11 cellular contexts compared by ENCODE assay signal in the genomic region with DNA sequence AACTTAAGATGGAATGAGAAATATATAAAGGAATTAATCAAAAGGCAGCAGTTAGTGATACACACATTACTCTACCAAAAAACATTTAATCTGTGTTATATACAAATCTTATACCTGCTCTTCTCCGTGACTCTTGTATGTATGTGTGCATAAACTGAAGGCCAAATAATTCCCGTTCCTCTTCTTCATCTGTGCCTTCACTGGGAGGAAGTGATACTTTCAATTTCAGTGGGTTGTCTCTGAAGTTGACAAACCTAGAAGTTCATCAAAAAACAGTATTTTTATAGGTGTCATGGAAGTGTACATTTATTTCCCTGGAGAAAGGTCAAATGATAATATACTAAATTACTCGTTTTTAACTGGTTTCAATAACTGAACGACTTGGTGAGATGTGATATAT. TPM values are rescaled to one million over a fixed set of nuclear protein-coding genes. Genes with fewer than 3 reads are reported as not detected.
A peak's percentile ranks its signal among the peaks of the same experiment; 100 is the strongest.
DNase-seq lines count a peak whose midpoint lies in the region; ATAC-seq and TF ChIP-seq lines count a peak whose summit lies in the region.
"Had no signal": no experiment of that assay in that cellular context is flagged by ENCODE, and none has a peak within 500 bp of the region (broad histone marks: within the 10 kb centered on the region; RNA-seq: fewer than 3 reads in every experiment).

No MANE protein-coding gene starts in this region.

- no peak overlapping the region for H3K4me3 ChIP-seq in left lung
- no peak overlapping the region for H3K4me3 ChIP-seq in esophagus muscularis mucosa
- H3K4me3 ChIP-seq: SJSA1 had no signal

- WGBS in esophagus muscularis mucosa = 84% methylated on average over 4 of the region's 4 CpGs

- H3K36me3 Mint-ChIP-seq in activated naive CD8-positive, alpha-beta T cell treated with anti-CD3 and anti-CD28 coated beads, Interleukin-2, amount 50 U/mL, for 24 hours (ENCODE audit: low read depth) = peaks cover 10% of the 10 kb centered on the region

- no peaks in the 10 kb centered on the region for H3K9me3 Mint-ChIP-seq in activated naive CD8-positive, alpha-beta T cell treated with anti-CD3 and anti-CD28 coated beads, Interleukin-2, amount 50 U/mL, for 24 hours

- DNase-seq in GM20000 (ENCODE audit: low spot score) = peak; percentile 20
- no peak for DNase-seq in activated naive CD8-positive, alpha-beta T cell treated with anti-CD3 and anti-CD28 coated beads, Interleukin-2, amount 50 U/mL, for 24 hours
- no peak for DNase-seq in HUDEP-2 (lab: John Stamatoyannopoulos, UW; ENCODE audit: unreplicated experiment in 76 of 76)
- no peak for DNase-seq in left lung
- no peak for DNase-seq in esophagus muscularis mucosa (ENCODE audit: extremely low spot score)
- DNase-seq: NCI-H2029 had no signal

- H3K4me1 ChIP-seq in left lung (no peaks in the 10 kb centered on the region), esophagus muscularis mucosa (no peaks in the 10 kb centered on the region)
- H3K4me1 ChIP-seq: SJSA1 had no signal

- TF ChIP-seq CTCF in GM20000 (IDR thresholded peaks at IDR 0.05; ENCODE audit: extremely low read depth, missing control alignments) (no peak), left lung (IDR thresholded peaks at IDR 0.05) (no peak), esophagus muscularis mucosa (IDR thresholded peaks at IDR 0.05) (no peak)

- intact Hi-C loops in left lung (cut with DNase I) (no loop called here), esophagus muscularis mucosa (cut with DNase I) (no loop called here)

- ATAC-seq in GM18517 (IDR thresholded peaks at IDR 0.05; ENCODE audit: unreplicated experiment) (peak; percentile 72), HG03108 (IDR thresholded peaks at IDR 0.05; ENCODE audit: unreplicated experiment) (peak; percentile 69), left lung (no peak), HG03469 (IDR thresholded peaks at IDR 0.05; ENCODE audit: unreplicated experiment) (no peak)
- ATAC-seq in activated naive CD8-positive, alpha-beta T cell treated with anti-CD3 and anti-CD28 coated beads, Interleukin-2, amount 50 U/mL, for 24 hours = peak; percentile 49

- H3K27me3 ChIP-seq in left lung (no peaks in the 10 kb centered on the region), esophagus muscularis mucosa (no peaks in the 10 kb centered on the region)
- H3K27me3 ChIP-seq: SJSA1 had no signal

- peaks cover 8% of the 10 kb centered on the region for H3K4me1 Mint-ChIP-seq in activated naive CD8-positive, alpha-beta T cell treated with anti-CD3 and anti-CD28 coated beads, Interleukin-2, amount 50 U/mL, for 24 hours

- H3K27me3 Mint-ChIP-seq in activated naive CD8-positive, alpha-beta T cell treated with anti-CD3 and anti-CD28 coated beads, Interleukin-2, amount 50 U/mL, for 24 hours = no peaks in the 10 kb centered on the region

- TF ChIP-seq EP300 in esophagus muscularis mucosa (IDR thresholded peaks at IDR 0.05) = no peak

- H3K4me3 Mint-ChIP-seq in activated naive CD8-positive, alpha-beta T cell treated with anti-CD3 and anti-CD28 coated beads, Interleukin-2, amount 50 U/mL, for 24 hours = no peak overlapping the region

- no peak overlapping the region for H3K27ac ChIP-seq in left lung
- H3K27ac ChIP-seq in esophagus muscularis mucosa (replicated peaks in 1 of 4) = no peak overlapping the region
- H3K27ac ChIP-seq: epithelial cell of prostate, SJSA1 had no signal

- no peak for TF ChIP-seq POLR2A in esophagus muscularis mucosa (IDR thresholded peaks at IDR 0.05; ENCODE audit: low read depth)

- peak overlapping the region; percentile 0 for H3K27ac Mint-ChIP-seq in activated naive CD8-positive, alpha-beta T cell treated with anti-CD3 and anti-CD28 coated beads, Interleukin-2, amount 50 U/mL, for 24 hours

- no peaks in the 10 kb centered on the region for H3K9me3 ChIP-seq in left lung
- H3K9me3 ChIP-seq in esophagus muscularis mucosa = no peaks in the 10 kb centered on the region
- H3K9me3 ChIP-seq: SJSA1 had no signal

- peaks cover 0 to 27% of the 10 kb centered on the region in 2 donors for H3K36me3 ChIP-seq in left lung
- H3K36me3 ChIP-seq in esophagus muscularis mucosa = peaks cover 12 to 41% (median 26%) of the 10 kb centered on the region in 4 donors

RNA-seq across cellular contexts. Expression of a gene that starts 19.3 kb away (rescaled TPM):
- total RNA-seq in left lung = 10 to 100 TPM in 1 of 2 donors, 1 to 10 TPM in 1; 8.9 to 13.9 TPM
- 10 to 100 TPM in 2 of 4 donors, 1 to 10 TPM in 2; 6.2 to 25.7 (median 9.3) TPM for total RNA-seq in esophagus muscularis mucosa

RNA-seq across cellular contexts. Expression of a gene that starts 19.5 kb away (rescaled TPM):
- total RNA-seq in left lung = 1 to 10 TPM; 3.1 to 3.7 TPM
- 1 to 10 TPM; 1.2 to 3.0 (median 2.4) TPM for total RNA-seq in esophagus muscularis mucosa

RNA-seq across cellular contexts. Expression of a gene that starts 25.8 kb away (rescaled TPM):
- total RNA-seq in left lung (1 to 10 TPM in 1 of 2 donors, under 1 TPM in 1; 0.35 to 1.2 TPM), esophagus muscularis mucosa (under 1 TPM; 0.50 to 0.97 (median 0.85) TPM)
- total RNA-seq: SJSA1 had no signal

Comparison
In these comparisons a context has a peak if more than half of its experiments do, and no peak if none do; other contexts are left out.
1. ATAC-seq: peak in GM18517 (single experiment), HG03108 (single experiment) and activated naive CD8-positive, alpha-beta T cell treated with anti-CD3 and anti-CD28 coated beads, Interleukin-2, amount 50 U/mL, for 24 hours (single experiment); none in left lung (single experiment) and HG03469 (single experiment).